8 cellular contexts compared by ENCODE assay signal in the genomic region with DNA sequence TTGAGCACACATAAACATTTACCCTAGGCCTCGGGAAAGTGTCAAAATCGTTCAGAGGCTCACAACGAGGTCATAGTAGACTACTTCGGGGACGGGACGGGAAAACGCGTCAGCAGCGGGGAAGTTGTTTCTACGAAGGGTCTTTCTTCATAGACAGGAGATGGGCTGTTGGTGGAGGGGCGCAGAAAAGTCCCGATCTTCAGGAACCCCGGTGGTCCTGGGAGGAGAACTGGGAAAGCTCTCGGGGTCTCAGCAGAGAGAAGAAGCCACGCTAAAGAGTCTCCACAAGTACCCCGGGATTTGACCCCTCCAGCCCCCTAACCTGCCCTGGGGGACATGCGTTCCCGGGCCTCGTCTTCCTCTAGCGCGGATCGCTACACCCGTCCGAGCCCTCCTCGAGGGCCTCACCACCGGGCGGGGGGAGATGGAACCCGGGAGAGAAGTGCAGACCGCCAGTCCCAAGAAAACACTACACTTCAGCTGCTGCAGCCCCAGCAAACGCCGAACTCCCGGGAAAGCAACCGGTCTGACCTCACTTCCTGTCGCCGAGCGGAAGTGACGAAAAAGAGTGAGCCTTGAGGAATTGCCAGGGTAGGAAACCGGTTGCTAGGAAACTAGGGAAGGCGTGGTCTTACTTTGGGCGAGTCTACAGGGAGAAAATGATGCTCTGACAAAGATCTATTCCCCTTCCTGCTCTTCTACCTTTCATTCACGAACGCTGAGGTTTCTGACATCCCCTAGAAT. TPM values are rescaled to one million over a fixed set of nuclear protein-coding genes. Genes with fewer than 3 reads are reported as not detected.
DNase-seq lines count a peak whose midpoint lies in the region; ATAC-seq, FAIRE-seq and TF ChIP-seq lines count a peak whose summit lies in the region.

A gene (minus strand): TSS at position 534 of the 744 bp plus-strand sequence. CDS start 1,611 bp downstream, outside the sequence.

- peak; percentile 92 for FAIRE-seq in RCC 7860 (lab: Jason Lieb, UNC)

- H3K4me3 ChIP-seq in esophagus muscularis mucosa (peak within 1 kb of the TSS; percentile 66 to 95 (median 78)), muscle layer of duodenum (ENCODE audit: low read depth in 1 of 2, low read length in 2 of 2) (peak within 1 kb of the TSS; percentile 80 to 82)

- intact Hi-C loops in esophagus muscularis mucosa (cut with DNase I): loop anchor here (10.0 kb wide), 2 partner anchors 278 to 638 kb away; a partner anchor contains a TSS

- no peaks in the 10 kb centered on the region for H3K9me3 ChIP-seq in KOPT-K1 (ENCODE audit: insufficient read depth, low read length, poor library complexity, severe bottlenecking)
- no peaks in the 10 kb centered on the region for H3K9me3 ChIP-seq in esophagus muscularis mucosa
- no peaks in the 10 kb centered on the region for H3K9me3 ChIP-seq in muscle layer of duodenum (ENCODE audit: control insufficient read depth in 1 of 2, low read length in 2 of 2)

- H3K4me1 Mint-ChIP-seq in activated T-cell treated with anti-CD3 and anti-CD28 coated beads, Interleukin-2, amount 50 U/mL, for 72 hours (ENCODE audit: low read depth): peaks cover 51% of the 10 kb centered on the region

- H3K4me3 Mint-ChIP-seq in activated T-cell treated with anti-CD3 and anti-CD28 coated beads, Interleukin-2, amount 50 U/mL, for 72 hours: peak within 1 kb of the TSS; percentile 91 to 92

- H3K36me3 ChIP-seq in KOPT-K1 (ENCODE audit: insufficient read depth, low read length): peaks cover 34% of the 10 kb centered on the region
- peaks cover 0 to 23% (median 11%) of the 10 kb centered on the region in 4 donors for H3K36me3 ChIP-seq in esophagus muscularis mucosa
- peaks cover 0 to 14% of the 10 kb centered on the region in 2 donors for H3K36me3 ChIP-seq in muscle layer of duodenum (ENCODE audit: control insufficient read depth in 1 of 2, insufficient read depth in 2 of 2, low read length in 2 of 2)

- H3K36me3 Mint-ChIP-seq in activated T-cell treated with anti-CD3 and anti-CD28 coated beads, Interleukin-2, amount 50 U/mL, for 72 hours (ENCODE audit: insufficient read depth in 2 of 2): peaks cover 10 to 11% of the 10 kb centered on the region in 2 donors

- DNase-seq in DMS79 (lab: John Stamatoyannopoulos, UW) (peak; percentile 96), RCC 7860 (ENCODE audit: low spot score) (peak; percentile 94), esophagus muscularis mucosa (ENCODE audit: extremely low spot score) (peak; percentile 99)
- DNase-seq in activated T-cell treated with anti-CD3 and anti-CD28 coated beads, Interleukin-2, amount 50 U/mL, for 72 hours: peak; percentile 92 to 95
- peak; percentile 87 to 95 for DNase-seq in stimulated activated CD8-positive, alpha-beta memory T cell treated with anti-CD3 and anti-CD28 coated beads, Interleukin-7, amount 100 ng/mL, for 4 hours (ENCODE audit: low read depth in 2 of 2)

- H3K27ac ChIP-seq in KOPT-K1 (ENCODE audit: low read depth, low read length, poor library complexity, severe bottlenecking) (peak within 1 kb of the TSS; percentile 69), esophagus muscularis mucosa (replicated peaks in 1 of 4) (peak within 1 kb of the TSS; percentile 81 to 91 (median 86)), muscle layer of duodenum (ENCODE audit: low read length) (peak within 1 kb of the TSS; percentile 82)

- TF ChIP-seq POLR2A in esophagus muscularis mucosa (IDR thresholded peaks at IDR 0.05; ENCODE audit: low read depth): peak; percentile 50

- 1% methylated on average over 41 of the region's 42 CpGs for WGBS in esophagus muscularis mucosa

- peak; percentile 96 for ATAC-seq in GM21786 (IDR thresholded peaks at IDR 0.05; ENCODE audit: unreplicated experiment)
- peak; percentile 91 to 93 for ATAC-seq in activated T-cell treated with anti-CD3 and anti-CD28 coated beads, Interleukin-2, amount 50 U/mL, for 72 hours (replicated peaks in 1 of 2)

- no peak for TF ChIP-seq EP300 in esophagus muscularis mucosa (IDR thresholded peaks at IDR 0.05)

- no peaks in the 10 kb centered on the region for H3K27me3 Mint-ChIP-seq in activated T-cell treated with anti-CD3 and anti-CD28 coated beads, Interleukin-2, amount 50 U/mL, for 72 hours (ENCODE audit: low read depth)

- peaks cover 41 to 61% (median 55%) of the 10 kb centered on the region in 4 donors for H3K4me1 ChIP-seq in esophagus muscularis mucosa
- H3K4me1 ChIP-seq in muscle layer of duodenum (ENCODE audit: control insufficient read depth in 1 of 2, insufficient read depth in 2 of 2, low read length in 2 of 2): peaks cover 0 to 45% of the 10 kb centered on the region in 2 donors

- no peak for TF ChIP-seq CTCF in esophagus muscularis mucosa (IDR thresholded peaks at IDR 0.05)

- H3K27ac Mint-ChIP-seq in activated T-cell treated with anti-CD3 and anti-CD28 coated beads, Interleukin-2, amount 50 U/mL, for 72 hours: peak within 1 kb of the TSS; percentile 96

- no peaks in the 10 kb centered on the region for H3K27me3 ChIP-seq in esophagus muscularis mucosa
- no peaks in the 10 kb centered on the region for H3K27me3 ChIP-seq in muscle layer of duodenum (ENCODE audit: low read depth, low read length)

- H3K9me3 Mint-ChIP-seq in activated T-cell treated with anti-CD3 and anti-CD28 coated beads, Interleukin-2, amount 50 U/mL, for 72 hours: no peaks in the 10 kb centered on the region

RNA-seq across cellular contexts. Expression of the gene that starts here (rescaled TPM):
- 10 to 100 TPM; 22.1 to 26.2 TPM for total RNA-seq in activated T-cell treated with anti-CD3 and anti-CD28 coated beads, Interleukin-2, amount 50 U/mL, for 72 hours
- 10 to 100 TPM; 30.6 to 40.0 (median 38.0) TPM for total RNA-seq in esophagus muscularis mucosa

Comparison
In these comparisons a context has a peak if more than half of its experiments do, and no peak if none do; other contexts are left out.
1. Peak in every context shown above with its lines: DNase-seq, ATAC-seq, H3K4me3 ChIP-seq and H3K27ac ChIP-seq.